ENCODE assay signal across 14 cellular contexts in the genomic region with DNA sequence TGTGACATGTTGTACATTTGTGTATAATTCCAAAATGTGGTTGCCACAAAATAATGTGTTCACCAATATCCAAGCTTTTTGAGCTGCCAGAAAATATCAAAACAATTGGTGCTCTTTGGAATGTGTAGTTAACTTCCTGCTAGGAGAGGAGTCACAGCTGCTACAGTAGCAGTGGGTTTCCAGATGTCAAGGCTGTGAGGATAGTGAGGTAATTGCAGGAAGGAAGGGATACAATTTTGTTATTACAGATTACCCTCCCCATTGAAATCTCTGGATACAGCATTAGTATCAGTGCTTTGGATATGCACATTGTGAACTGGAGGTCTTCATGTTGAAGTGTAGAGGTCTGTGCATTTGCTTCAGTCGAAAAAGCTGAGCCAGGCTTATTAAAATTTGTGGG.
DNase-seq lines count a peak whose midpoint lies in the region; ATAC-seq and TF ChIP-seq lines count a peak whose summit lies in the region.
"Had no signal": no experiment of that assay in that cellular context is flagged by ENCODE, and none has a peak within 500 bp of the region (broad histone marks: within the 10 kb centered on the region; RNA-seq: fewer than 3 reads in every experiment).

No MANE protein-coding gene starts in this region.

- no peaks in the 10 kb centered on the region for H3K36me3 Mint-ChIP-seq in GM23338 (ENCODE audit: low read depth)

- H3K36me3 ChIP-seq in GM23338 (ENCODE audit: insufficient read depth), result no peaks in the 10 kb centered on the region
- H3K36me3 ChIP-seq: neural progenitor cell had no signal

- H3K4me1 ChIP-seq in GM23338 (ENCODE audit: insufficient read depth), result no peaks in the 10 kb centered on the region
- H3K4me1 ChIP-seq: neural progenitor cell had no signal

- intact Hi-C loops in left ventricle myocardium superior (cut with micrococcal nuclease), result no loop called here

- peak overlapping the region; percentile 60; the same call in 1 of the 2 replicates for H3K27ac Mint-ChIP-seq in GM23338
- H3K27ac Mint-ChIP-seq: activated CD8-positive, alpha-beta T cell treated with anti-CD3 and anti-CD28 coated beads for 36 hours; activated naive CD4-positive, alpha-beta T cell treated with anti-CD3 and anti-CD28 coated beads, Interleukin-2, amount 50 U/mL, for 24 hours; effector memory CD8-positive, alpha-beta T cell; neural progenitor cell; stimulated activated naive CD8-positive, alpha-beta T cell treated with anti-CD3 and anti-CD28 coated beads, Interleukin-15, Interleukin-2, amounts not matched to agents 100 ng/mL and 50 ng/mL, for 24 hours had no signal

- no peaks in the 10 kb centered on the region for H4K20me1 ChIP-seq in GM23338 (replicated peaks; ENCODE audit: insufficient read depth)

- DNase-seq in AG08396 (ENCODE audit: low spot score), result peak; percentile 10
- peak; percentile 23 for DNase-seq in GM23338 (ENCODE audit: low spot score)
- peak; percentile 36 for DNase-seq in SHP77 treated with DMSO at 0.1 percent for 48 hours (lab: John Stamatoyannopoulos, UW)
- DNase-seq in left ventricle myocardium superior, result no peak
- no peak for DNase-seq in DMS79 (lab: John Stamatoyannopoulos, UW)
- DNase-seq in cortex of kidney (lab: John Stamatoyannopoulos, UW), result no peak
- no peak for DNase-seq in hypothalamus (lab: John Stamatoyannopoulos, UW)
- DNase-seq: activated CD8-positive, alpha-beta T cell treated with anti-CD3 and anti-CD28 coated beads for 36 hours; effector memory CD8-positive, alpha-beta T cell; NCI-H526 had no signal

- no peaks in the 10 kb centered on the region for H3K27me3 Mint-ChIP-seq in GM23338 (ENCODE audit: insufficient read depth, low read depth, poor library complexity)
- H3K27me3 Mint-ChIP-seq: activated CD8-positive, alpha-beta T cell treated with anti-CD3 and anti-CD28 coated beads for 36 hours; activated naive CD4-positive, alpha-beta T cell treated with anti-CD3 and anti-CD28 coated beads, Interleukin-2, amount 50 U/mL, for 24 hours; effector memory CD8-positive, alpha-beta T cell; stimulated activated naive CD8-positive, alpha-beta T cell treated with anti-CD3 and anti-CD28 coated beads, Interleukin-15, Interleukin-2, amounts not matched to agents 100 ng/mL and 50 ng/mL, for 24 hours had no signal

- no peak overlapping the region for H3K4me3 ChIP-seq in GM23338
- H3K4me3 ChIP-seq: neural progenitor cell had no signal

- no peak overlapping the region for H3K27ac ChIP-seq in GM23338 (ENCODE audit: low read depth)
- H3K27ac ChIP-seq: neural progenitor cell had no signal

- no peak overlapping the region for H3K4me3 Mint-ChIP-seq in GM23338
- H3K4me3 Mint-ChIP-seq: activated CD8-positive, alpha-beta T cell treated with anti-CD3 and anti-CD28 coated beads for 36 hours; activated naive CD4-positive, alpha-beta T cell treated with anti-CD3 and anti-CD28 coated beads, Interleukin-2, amount 50 U/mL, for 24 hours; effector memory CD8-positive, alpha-beta T cell; neural progenitor cell; stimulated activated naive CD8-positive, alpha-beta T cell treated with anti-CD3 and anti-CD28 coated beads, Interleukin-15, Interleukin-2, amounts not matched to agents 100 ng/mL and 50 ng/mL, for 24 hours had no signal

- peak; percentile 44; the same call in 1 of the 3 replicates for ATAC-seq in GM23338
- ATAC-seq in left ventricle myocardium superior, result peak; percentile 70
- ATAC-seq in HG02610 (IDR thresholded peaks at IDR 0.05; ENCODE audit: unreplicated experiment), result no peak
- ATAC-seq: activated CD8-positive, alpha-beta T cell treated with anti-CD3 and anti-CD28 coated beads for 36 hours; effector memory CD8-positive, alpha-beta T cell had no signal

- no peak overlapping the region for H2AFZ ChIP-seq in GM23338
- H2AFZ ChIP-seq: neural progenitor cell had no signal

- no peak for TF ChIP-seq CTCF in GM23338 (conservative IDR thresholded peaks at IDR 0.05; ENCODE audit: low read depth in 2 of 2)

- no peaks in the 10 kb centered on the region for H3F3A ChIP-seq in GM23338 (replicated peaks; ENCODE audit: low read depth)

- H3K4me1 Mint-ChIP-seq in GM23338, result peaks cover 7% of the 10 kb centered on the region
- H3K4me1 Mint-ChIP-seq: activated naive CD4-positive, alpha-beta T cell treated with anti-CD3 and anti-CD28 coated beads, Interleukin-2, amount 50 U/mL, for 24 hours; neural progenitor cell had no signal

- H3K9me3 Mint-ChIP-seq in GM23338, result no peaks in the 10 kb centered on the region
- H3K9me3 Mint-ChIP-seq: activated CD8-positive, alpha-beta T cell treated with anti-CD3 and anti-CD28 coated beads for 36 hours; effector memory CD8-positive, alpha-beta T cell; neural progenitor cell; stimulated activated naive CD8-positive, alpha-beta T cell treated with anti-CD3 and anti-CD28 coated beads, Interleukin-15, Interleukin-2, amounts not matched to agents 100 ng/mL and 50 ng/mL, for 24 hours had no signal

- no peaks in the 10 kb centered on the region for H3K79me2 ChIP-seq in GM23338 (replicated peaks; ENCODE audit: insufficient read depth)

- no peaks in the 10 kb centered on the region for H3K9me2 ChIP-seq in GM23338 (ENCODE audit: insufficient read depth)

- H3K4me2 ChIP-seq in GM23338, result no peak overlapping the region
- H3K4me2 ChIP-seq: neural progenitor cell had no signal

- no peaks in the 10 kb centered on the region for H3K27me3 ChIP-seq in GM23338 (ENCODE audit: insufficient read depth)
- H3K27me3 ChIP-seq: neural progenitor cell had no signal

TF ChIP-seq in GM23338, 12 proteins besides CTCF, POLR2A, EP300 and RAD21 (continues in another document):
- TF ChIP-seq NANOG (IDR thresholded peaks at IDR 0.05; ENCODE audit: borderline replicate concordance) (no peak), EZH2 (IDR thresholded peaks at IDR 0.05; ENCODE audit: low read depth, unreplicated experiment) (no peak), CREB1 (CRISPR knock-in tag; IDR thresholded peaks at IDR 0.05; ENCODE audit: low read depth) (no peak), POLR2AphosphoS5 (IDR thresholded peaks at IDR 0.05; ENCODE audit: low read depth) (no peak), STAT1 (IDR thresholded peaks at IDR 0.05; ENCODE audit: unreplicated experiment) (no peak), EZH2phosphoT487 (IDR thresholded peaks at IDR 0.05; ENCODE audit: unreplicated experiment) (no peak), ZNF331 (CRISPR knock-in tag; IDR thresholded peaks at IDR 0.05; ENCODE audit: low read depth) (no peak), ZNF114 (CRISPR knock-in tag; IDR thresholded peaks at IDR 0.05) (no peak), JUNB (IDR thresholded peaks at IDR 0.05; ENCODE audit: unreplicated experiment) (no peak)
- TF ChIP-seq, protein P1, sequence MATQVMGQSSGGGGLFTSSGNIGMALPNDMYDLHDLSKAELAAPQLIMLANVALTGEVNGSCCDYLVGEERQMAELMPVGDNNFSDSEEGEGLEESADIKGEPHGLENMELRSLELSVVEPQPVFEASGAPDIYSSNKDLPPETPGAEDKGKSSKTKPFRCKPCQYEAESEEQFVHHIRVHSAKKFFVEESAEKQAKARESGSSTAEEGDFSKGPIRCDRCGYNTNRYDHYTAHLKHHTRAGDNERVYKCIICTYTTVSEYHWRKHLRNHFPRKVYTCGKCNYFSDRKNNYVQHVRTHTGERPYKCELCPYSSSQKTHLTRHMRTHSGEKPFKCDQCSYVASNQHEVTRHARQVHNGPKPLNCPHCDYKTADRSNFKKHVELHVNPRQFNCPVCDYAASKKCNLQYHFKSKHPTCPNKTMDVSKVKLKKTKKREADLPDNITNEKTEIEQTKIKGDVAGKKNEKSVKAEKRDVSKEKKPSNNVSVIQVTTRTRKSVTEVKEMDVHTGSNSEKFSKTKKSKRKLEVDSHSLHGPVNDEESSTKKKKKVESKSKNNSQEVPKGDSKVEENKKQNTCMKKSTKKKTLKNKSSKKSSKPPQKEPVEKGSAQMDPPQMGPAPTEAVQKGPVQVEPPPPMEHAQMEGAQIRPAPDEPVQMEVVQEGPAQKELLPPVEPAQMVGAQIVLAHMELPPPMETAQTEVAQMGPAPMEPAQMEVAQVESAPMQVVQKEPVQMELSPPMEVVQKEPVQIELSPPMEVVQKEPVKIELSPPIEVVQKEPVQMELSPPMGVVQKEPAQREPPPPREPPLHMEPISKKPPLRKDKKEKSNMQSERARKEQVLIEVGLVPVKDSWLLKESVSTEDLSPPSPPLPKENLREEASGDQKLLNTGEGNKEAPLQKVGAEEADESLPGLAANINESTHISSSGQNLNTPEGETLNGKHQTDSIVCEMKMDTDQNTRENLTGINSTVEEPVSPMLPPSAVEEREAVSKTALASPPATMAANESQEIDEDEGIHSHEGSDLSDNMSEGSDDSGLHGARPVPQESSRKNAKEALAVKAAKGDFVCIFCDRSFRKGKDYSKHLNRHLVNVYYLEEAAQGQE (IDR thresholded peaks at IDR 0.05; ENCODE audit: unreplicated experiment), result no peak
- TF ChIP-seq, protein P2, sequence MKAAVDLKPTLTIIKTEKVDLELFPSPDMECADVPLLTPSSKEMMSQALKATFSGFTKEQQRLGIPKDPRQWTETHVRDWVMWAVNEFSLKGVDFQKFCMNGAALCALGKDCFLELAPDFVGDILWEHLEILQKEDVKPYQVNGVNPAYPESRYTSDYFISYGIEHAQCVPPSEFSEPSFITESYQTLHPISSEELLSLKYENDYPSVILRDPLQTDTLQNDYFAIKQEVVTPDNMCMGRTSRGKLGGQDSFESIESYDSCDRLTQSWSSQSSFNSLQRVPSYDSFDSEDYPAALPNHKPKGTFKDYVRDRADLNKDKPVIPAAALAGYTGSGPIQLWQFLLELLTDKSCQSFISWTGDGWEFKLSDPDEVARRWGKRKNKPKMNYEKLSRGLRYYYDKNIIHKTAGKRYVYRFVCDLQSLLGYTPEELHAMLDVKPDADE (IDR thresholded peaks at IDR 0.05), result no peak

Comparison
In these comparisons a context has a peak if more than half of its experiments do, and no peak if none do; other contexts are left out.
1. DNase-seq: peak in AG08396 (single experiment), GM23338 (single experiment) and SHP77 treated with DMSO at 0.1 percent for 48 hours (single experiment); none in left ventricle myocardium superior (single experiment), DMS79 (single experiment), cortex of kidney (single experiment) and hypothalamus (0 of 51).